Comparison of ENCODE assay signal across 21 cellular contexts in the genomic region with DNA sequence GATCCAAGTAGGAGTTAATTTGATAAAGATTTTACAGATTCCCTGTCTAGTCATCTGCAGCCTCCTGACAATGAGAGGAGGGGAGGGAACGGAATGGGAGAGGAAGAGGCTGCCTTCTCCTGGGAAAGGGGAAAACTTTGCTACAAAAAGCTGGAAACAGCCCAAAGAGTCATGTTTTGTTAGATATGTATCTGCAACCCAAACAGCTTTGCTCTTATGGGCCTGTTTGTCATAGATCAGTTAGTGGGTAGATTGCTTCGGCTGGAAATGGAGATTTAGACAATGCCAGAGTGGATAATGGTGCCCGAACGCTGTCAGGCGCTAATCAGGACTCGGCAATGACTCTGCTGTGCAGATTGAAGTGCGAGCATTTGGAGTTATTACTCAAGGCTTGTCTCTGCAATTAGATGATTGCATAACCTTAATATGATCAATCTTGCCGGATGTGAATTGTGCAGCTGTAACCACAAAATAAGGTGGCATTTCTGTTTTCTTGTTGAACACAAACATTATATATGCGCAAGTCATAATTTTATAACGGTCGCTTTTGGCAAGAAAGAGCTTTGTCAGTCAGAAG.
"Had no signal": no experiment of that assay in that cellular context is flagged by ENCODE, and none has a peak within 500 bp of the region (broad histone marks: within the 10 kb centered on the region; RNA-seq: fewer than 3 reads in every experiment).

No MANE protein-coding gene starts in this region.

- ATAC-seq: effector memory CD8-positive, alpha-beta T cell; natural killer cell treated with Interleukin-12 subunit alpha and Interleukin-12 subunit beta and Interleukin-15 and Interleukin-18, amount 100 ng/mL, for 72 hours; stimulated activated naive CD8-positive, alpha-beta T cell treated with anti-CD3 and anti-CD28 coated beads, Interleukin-15, Interleukin-2, amounts not matched to agents 100 U/mL and 50 U/mL, for 24 hours had no signal

- H3K4me1 ChIP-seq: prostate gland, right lobe of liver had no signal

- H3K9me3 Mint-ChIP-seq: dendritic cell treated with granulocyte-macrophage colony-stimulating factor and Interleukin-4, amounts not matched to agents 40 ng/mL and 50 ng/mL, for 4 days; effector memory CD8-positive, alpha-beta T cell; natural killer cell treated with Interleukin-12 subunit alpha and Interleukin-12 subunit beta and Interleukin-15 and Interleukin-18, amount 100 ng/mL, for 72 hours had no signal

- H3K4me1 Mint-ChIP-seq: activated naive CD8-positive, alpha-beta T cell treated with anti-CD3 and anti-CD28 coated beads, Interleukin-2, amount 10 ng/mL, durations not matched to agents 7 days and 5 days had no signal

- H3K4me3 ChIP-seq: prostate gland, right lobe of liver, smooth muscle cell, suprapubic skin, upper lobe of left lung had no signal

- H3K9me3 ChIP-seq: prostate gland, right lobe of liver, suprapubic skin, upper lobe of left lung had no signal

- H3K36me3 Mint-ChIP-seq: activated naive CD8-positive, alpha-beta T cell treated with anti-CD3 and anti-CD28 coated beads, Interleukin-2, amount 10 ng/mL, durations not matched to agents 7 days and 5 days; natural killer cell treated with Interleukin-12 subunit alpha and Interleukin-12 subunit beta and Interleukin-15 and Interleukin-18, amount 100 ng/mL, for 72 hours had no signal

- H3K27ac Mint-ChIP-seq: activated naive CD8-positive, alpha-beta T cell treated with anti-CD3 and anti-CD28 coated beads, Interleukin-2, amount 10 ng/mL, durations not matched to agents 7 days and 5 days; dendritic cell treated with granulocyte-macrophage colony-stimulating factor and Interleukin-4, amounts not matched to agents 40 ng/mL and 50 ng/mL, for 4 days; effector memory CD8-positive, alpha-beta T cell; natural killer cell treated with Interleukin-12 subunit alpha and Interleukin-12 subunit beta and Interleukin-15 and Interleukin-18, amount 100 ng/mL, for 72 hours had no signal

- H3K36me3 ChIP-seq: prostate gland, right lobe of liver, suprapubic skin, upper lobe of left lung had no signal

- H3K27ac ChIP-seq: epithelial cell of prostate, prostate gland, right lobe of liver, suprapubic skin, upper lobe of left lung, VCaP had no signal

- DNase-seq: activated CD4-positive, alpha-beta T cell treated with anti-CD3 and anti-CD28 coated beads for 1 hour; activated CD4-positive, alpha-beta T cell treated with anti-CD3 and anti-CD28 coated beads, Interleukin-2, amount 50 U/mL, for 4 hours; activated naive CD4-positive, alpha-beta T cell; activated naive CD8-positive, alpha-beta T cell treated with anti-CD3 and anti-CD28 coated beads, Interleukin-2, amount 10 ng/mL, durations not matched to agents 7 days and 5 days; activated T-cell treated with anti-CD3 and anti-CD28 coated beads for 4 hours; aorta; effector memory CD8-positive, alpha-beta T cell; head of caudate nucleus; kidney glomerular epithelial cell; mesendoderm; nucleus accumbens; right lobe of liver; stimulated activated naive CD8-positive, alpha-beta T cell treated with anti-CD3 and anti-CD28 coated beads, Interleukin-15, Interleukin-2, amounts not matched to agents 100 U/mL and 50 U/mL, for 24 hours had no signal

- H3K27me3 ChIP-seq: right lobe of liver, upper lobe of left lung had no signal

- H3K4me3 Mint-ChIP-seq: activated naive CD8-positive, alpha-beta T cell treated with anti-CD3 and anti-CD28 coated beads, Interleukin-2, amount 10 ng/mL, durations not matched to agents 7 days and 5 days; dendritic cell treated with granulocyte-macrophage colony-stimulating factor and Interleukin-4, amounts not matched to agents 40 ng/mL and 50 ng/mL, for 4 days; effector memory CD8-positive, alpha-beta T cell; natural killer cell treated with Interleukin-12 subunit alpha and Interleukin-12 subunit beta and Interleukin-15 and Interleukin-18, amount 100 ng/mL, for 72 hours had no signal
